1 cellular context compared by ENCODE assay signal in the genomic region with DNA sequence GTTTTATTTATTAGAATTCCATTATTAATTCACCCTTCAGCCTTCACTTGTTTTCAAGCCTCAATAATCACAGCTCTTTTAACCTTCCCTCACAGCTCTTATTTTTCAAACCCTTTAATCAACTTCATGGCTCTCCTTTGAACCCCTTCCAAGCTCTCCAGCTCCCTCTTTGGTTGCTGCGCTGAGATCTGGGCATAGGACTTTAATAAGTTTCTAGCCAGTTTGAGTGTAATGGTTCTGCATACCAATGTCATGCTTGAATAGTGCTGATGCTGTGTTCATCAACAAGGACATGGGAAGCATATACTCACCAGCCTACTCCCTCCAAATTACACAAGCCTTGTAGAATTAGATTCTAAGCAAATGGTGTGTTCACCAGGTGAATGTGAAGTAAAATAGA.
TF ChIP-seq lines count a peak whose summit lies in the region.

No MANE protein-coding gene starts in this region.

TF ChIP-seq in H1, 55 proteins besides CTCF, POLR2A, EP300 and RAD21 (continued from another document):
- TF ChIP-seq KDM4A (IDR thresholded peaks at IDR 0.05; ENCODE audit: low read depth, low read length, severe bottlenecking) = no peak
- no peak for TF ChIP-seq SP2 (IDR thresholded peaks at IDR 0.05; ENCODE audit: low read length)
- no peak for TF ChIP-seq CBX8 (IDR thresholded peaks at IDR 0.05; ENCODE audit: borderline replicate concordance, low read depth, low read length)
TF ChIP-seq in H1: peak in this region for 0.
